23 cellular contexts compared by ENCODE assay signal in genomic region chr1:2896824-2897223, GRCh38.
"Had no signal": no experiment of that assay in that cellular context is flagged by ENCODE, and none has a peak within 500 bp of the region (broad histone marks: within the 10 kb centered on the region; RNA-seq: fewer than 3 reads in every experiment).

No MANE protein-coding gene starts in this region.

- H3K4me1 Mint-ChIP-seq: nephron; stimulated activated memory B cell treated with anti-CD40 and anti-IgM and Interleukin-4, amounts not matched to agents 10 μg/mL and 1 μg/mL and 100 μg/mL, for 72 hours had no signal

- H3K36me3 ChIP-seq: heart right ventricle, left ventricle myocardium inferior, lower lobe of right lung, spleen, tibial artery, upper lobe of right lung had no signal

- ATAC-seq: effector memory CD8-positive, alpha-beta T cell; heart right ventricle; left cardiac atrium; lower lobe of right lung; psoas muscle; sciatic nerve; stimulated activated memory B cell treated with anti-CD40 and anti-IgM and Interleukin-4, amounts not matched to agents 10 μg/mL and 1 μg/mL and 100 μg/mL, for 72 hours; upper lobe of right lung had no signal

- FAIRE-seq: frontal cortex, kidney had no signal

- H3K27me3 Mint-ChIP-seq: stimulated activated naive CD8-positive, alpha-beta T cell treated with anti-CD3 and anti-CD28 coated beads, Interleukin-15, Interleukin-2, amounts not matched to agents 100 ng/mL and 50 ng/mL, for 24 hours had no signal

- H3K4me3 Mint-ChIP-seq: effector memory CD8-positive, alpha-beta T cell; naive B cell; stimulated activated memory B cell treated with anti-CD40 and anti-IgM and Interleukin-4, amounts not matched to agents 10 μg/mL and 1 μg/mL and 100 μg/mL, for 72 hours; stimulated activated naive CD8-positive, alpha-beta T cell treated with anti-CD3 and anti-CD28 coated beads, Interleukin-15, Interleukin-2, amounts not matched to agents 100 ng/mL and 50 ng/mL, for 24 hours had no signal

- H3K4me1 ChIP-seq: heart right ventricle, left ventricle myocardium inferior, lower lobe of right lung, psoas muscle, spleen, tibial artery, upper lobe of right lung had no signal

- H3K9me3 ChIP-seq: left ventricle myocardium inferior, lower lobe of right lung, psoas muscle, tibial artery, upper lobe of right lung had no signal

- H3K4me3 ChIP-seq: heart right ventricle, left ventricle myocardium inferior, lower lobe of right lung, psoas muscle, spleen, tibial artery, upper lobe of right lung had no signal

- H3K9me3 Mint-ChIP-seq: effector memory CD8-positive, alpha-beta T cell; stimulated activated naive CD8-positive, alpha-beta T cell treated with anti-CD3 and anti-CD28 coated beads, Interleukin-15, Interleukin-2, amounts not matched to agents 100 ng/mL and 50 ng/mL, for 24 hours had no signal

- H3K36me3 Mint-ChIP-seq: naive B cell; stimulated activated memory B cell treated with anti-CD40 and anti-IgM and Interleukin-4, amounts not matched to agents 10 μg/mL and 1 μg/mL and 100 μg/mL, for 72 hours had no signal

- H3K27ac ChIP-seq: heart right ventricle, left ventricle myocardium inferior, lower lobe of right lung, psoas muscle, spleen, tibial artery, upper lobe of right lung had no signal

- DNase-seq: effector memory CD8-positive, alpha-beta T cell; erythroblast; heart right ventricle; hypothalamus; kidney; left cardiac atrium; left ventricle myocardium inferior; lower lobe of right lung; mesenchymal stem cell; naive B cell; psoas muscle; retina; spleen; stimulated activated CD4-positive, alpha-beta T cell treated with anti-CD3 and anti-CD28 coated beads, Interleukin-15, amount 100 ng/mL, for 24 hours; stimulated activated CD4-positive, alpha-beta T cell treated with anti-CD3 and anti-CD28 coated beads, Interleukin-1b, Interleukin-23, amount 100 ng/mL, for 48 hours; stimulated activated CD4-positive, alpha-beta T cell treated with anti-CD3 and anti-CD28 coated beads, Interleukin-4, amount 100 ng/mL, for 24 hours; tibial artery; upper lobe of right lung had no signal

- H3K27me3 ChIP-seq: upper lobe of right lung had no signal
